Comparison of ENCODE assay signal across 3 cellular contexts in genomic region chr13:79470666-79471065, GRCh38.
"Had no signal": no experiment of that assay in that cellular context is flagged by ENCODE, and none has a peak within 500 bp of the region (broad histone marks: within the 10 kb centered on the region; RNA-seq: fewer than 3 reads in every experiment).

No MANE protein-coding gene starts in this region.

- H3K4me3 ChIP-seq: GM12878 had no signal

- ATAC-seq: GM12878 had no signal

- DNase-seq: GDM1, GF-D8 had no signal
